Comparison of ENCODE assay signal across 9 cellular contexts in the genomic region with DNA sequence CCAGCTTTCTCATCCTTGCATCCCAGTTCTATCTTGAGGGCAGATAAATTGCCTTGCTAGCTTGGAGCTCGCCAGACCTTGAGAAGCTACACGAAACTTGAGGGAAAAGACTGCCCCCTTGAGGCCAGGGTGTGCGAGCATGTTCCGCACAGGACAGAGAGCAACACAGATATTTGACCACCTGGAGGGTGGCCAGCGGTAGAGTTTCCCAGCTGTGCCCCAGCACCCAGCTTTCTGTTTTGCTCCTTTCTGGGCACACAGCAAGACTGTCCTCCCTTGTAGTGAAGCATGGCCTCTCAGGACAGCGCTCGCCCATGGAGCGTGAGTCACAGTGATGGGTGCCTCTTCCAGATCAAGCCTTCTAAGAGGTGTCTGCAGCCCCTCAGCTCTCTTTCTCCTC. TPM values are rescaled to one million over a fixed set of nuclear protein-coding genes. Genes with fewer than 3 reads are reported as not detected.
A peak's percentile ranks its signal among the peaks of the same experiment; 100 is the strongest.
DNase-seq lines count a peak whose midpoint lies in the region; ATAC-seq and TF ChIP-seq lines count a peak whose summit lies in the region.
"Had no signal": no experiment of that assay in that cellular context is flagged by ENCODE, and none has a peak within 500 bp of the region (broad histone marks: within the 10 kb centered on the region; RNA-seq: fewer than 3 reads in every experiment).

No MANE protein-coding gene starts in this region.

- no peak overlapping the region for H3K4me3 Mint-ChIP-seq in Caco-2 (ENCODE audit: unreplicated experiment)

- H3K9ac ChIP-seq in parathyroid adenoma = no peak overlapping the region

- DNase-seq in Caco-2 (peak; percentile 63 to 72), HK-2 (ENCODE audit: unreplicated experiment) (peak; percentile 35), RKO (ENCODE audit: low spot score) (peak; percentile 34), esophagus squamous epithelium (lab: John Stamatoyannopoulos, UW) (no peak), activated gamma-delta T cell treated with Interleukin-2 at 50 U/mL for 16 hours (no peak)
- DNase-seq in stimulated activated CD4-positive, alpha-beta T cell treated with anti-CD3 and anti-CD28 coated beads, Interleukin-12 subunit alpha, Interleukin-12 subunit beta, amount 100 ng/mL, for 4 hours = no peak

- H3K79me2 ChIP-seq in parathyroid adenoma = no peaks in the 10 kb centered on the region

- CTCF ChIA-PET in Caco-2 (lab: Charles Lee) = interaction anchor here (0.6 to 1.2 kb wide), 8 partner anchors 9 to 743 kb away, joined by 3 to 11 read pairs (median 4); no protein-coding TSS in a partner anchor

- 28 to 70% methylated on average over 2 to 4 of the region's 8 CpGs for WGBS in esophagus squamous epithelium, 2 donors

- no peaks in the 10 kb centered on the region for H3K9me3 Mint-ChIP-seq in Caco-2 (ENCODE audit: unreplicated experiment)

- H3K4me2 ChIP-seq in parathyroid adenoma (ENCODE audit: low read length) = no peak overlapping the region

- peak; percentile 50 for ATAC-seq in GM18870 (IDR thresholded peaks at IDR 0.05; ENCODE audit: unreplicated experiment)

- no peak overlapping the region for H3K27ac Mint-ChIP-seq in Caco-2 (ENCODE audit: unreplicated experiment)

- H3K9me3 ChIP-seq in Caco-2 = no peaks in the 10 kb centered on the region
- no peaks in the 10 kb centered on the region for H3K9me3 ChIP-seq in esophagus squamous epithelium
- H3K9me3 ChIP-seq in parathyroid adenoma (ENCODE audit: control insufficient read depth, low read length) = no peaks in the 10 kb centered on the region

- H3K27me3 Mint-ChIP-seq in Caco-2 (ENCODE audit: insufficient read depth, unreplicated experiment) = peaks cover 17% of the 10 kb centered on the region

- no peaks in the 10 kb centered on the region for H3K4me1 Mint-ChIP-seq in Caco-2 (ENCODE audit: low read depth, unreplicated experiment)

- H3K4me1 ChIP-seq in Caco-2 (no peaks in the 10 kb centered on the region), esophagus squamous epithelium (peaks cover 0 to 18% (median 0%) of the 10 kb centered on the region in 3 donors), parathyroid adenoma (no peaks in the 10 kb centered on the region)

- POLR2A ChIA-PET in Caco-2 (lab: Charles Lee) = no interaction called here

- peak; percentile 72 to 80 for TF ChIP-seq CTCF in Caco-2 (IDR thresholded peaks at IDR 0.05; ENCODE audit: insufficient read depth in 1 of 2, low read depth in 1 of 2, low read length in 1 of 2, severe bottlenecking in 1 of 2, unreplicated experiment in 1 of 2)
- peak in 5 of 6 experiments; percentile 33 to 67 (median 44) for TF ChIP-seq CTCF in esophagus squamous epithelium (IDR thresholded peaks at IDR 0.05)
- TF ChIP-seq CTCF in parathyroid adenoma (IDR thresholded peaks at IDR 0.05) = peak; percentile 42

- H3K27me3 ChIP-seq in Caco-2 (replicated peaks; ENCODE audit: control insufficient read depth, insufficient read depth, low read length) (no peaks in the 10 kb centered on the region), esophagus squamous epithelium (peaks cover 0 to 24% (median 0%) of the 10 kb centered on the region in 4 donors), parathyroid adenoma (ENCODE audit: control insufficient read depth, insufficient read depth, low read length) (no peaks in the 10 kb centered on the region)

- H3K4me3 ChIP-seq in Caco-2 (ENCODE audit: low read depth, low read length) (no peak overlapping the region), esophagus squamous epithelium (no peak overlapping the region), parathyroid adenoma (ENCODE audit: low read depth, low read length) (no peak overlapping the region)

- H3K36me3 Mint-ChIP-seq in Caco-2 (ENCODE audit: insufficient read depth, unreplicated experiment) = no peaks in the 10 kb centered on the region

- no peak for TF ChIP-seq POLR2A in esophagus squamous epithelium (IDR thresholded peaks at IDR 0.05)

- no peak overlapping the region for H3K27ac ChIP-seq in esophagus squamous epithelium
- no peak overlapping the region for H3K27ac ChIP-seq in parathyroid adenoma

- BruUV-seq in Caco-2 (replicated peaks; lab: Mats Ljungman, UMichigan) = no TSS peak

- intact Hi-C loops in Caco-2 (cut with micrococcal nuclease; ENCODE audit: unreplicated experiment) = loop anchor here (5.0 kb wide), 1 partner anchor 319 kb away; no protein-coding TSS in a partner anchor
- intact Hi-C loops in esophagus squamous epithelium (cut with DNase I) = no loop called here

- H3K36me3 ChIP-seq in Caco-2 (ENCODE audit: control insufficient read depth, insufficient read depth, low read length) = no peaks in the 10 kb centered on the region
- H3K36me3 ChIP-seq in esophagus squamous epithelium = no peaks in the 10 kb centered on the region
- no peaks in the 10 kb centered on the region for H3K36me3 ChIP-seq in parathyroid adenoma (ENCODE audit: control insufficient read depth, insufficient read depth, low read length)

- no peak overlapping the region for H2AFZ ChIP-seq in parathyroid adenoma

RNA-seq across cellular contexts. Expression of gene SPATA19, which starts 23.5 kb away (rescaled TPM):
- not detected in 2 replicates for total RNA-seq in Caco-2 (2022)
- total RNA-seq in esophagus squamous epithelium = not detected
- total RNA-seq: urinary bladder had no signal

Comparison
In these comparisons a context has a peak if more than half of its experiments do, and no peak if none do; other contexts are left out.
1. DNase-seq: peak in Caco-2 (2 of 2), HK-2 (single experiment) and RKO (single experiment); none in esophagus squamous epithelium (single experiment), activated gamma-delta T cell treated with Interleukin-2 at 50 U/mL for 16 hours (single experiment) and stimulated activated CD4-positive, alpha-beta T cell treated with anti-CD3 and anti-CD28 coated beads, Interleukin-12 subunit alpha, Interleukin-12 subunit beta, amount 100 ng/mL, for 4 hours (single experiment).
2. Peak in every context shown above with its lines, with median percentiles within 50 percentile points of each other: CTCF ChIP-seq.